In genomic region chr6:3119040-3119723, GRCh38 we compare ENCODE assay signal across 8 cellular contexts. TPM values are rescaled to one million over a fixed set of nuclear protein-coding genes. Genes with fewer than 3 reads are reported as not detected.
DNase-seq lines count a peak whose midpoint lies in the region; ATAC-seq and TF ChIP-seq lines count a peak whose summit lies in the region.

No MANE protein-coding gene starts in this region.

- WGBS in esophagus, 2 donors: 23 to 24% methylated on average over 19 of the region's 19 CpGs

- POLR2A ChIA-PET in AG04450 (lab: Yijun Ruan, JAX): interaction anchor here (1.0 kb wide), 3 partner anchors 38 to 55 kb away, joined by 4 to 5 read pairs (median 5); partner anchors contain the start of genes RIPK1 and TUBB2A

- peak overlapping the region; percentile 83 for H3K4me3 Mint-ChIP-seq in natural killer cell treated with Interleukin-12 subunit alpha and Interleukin-12 subunit beta and Interleukin-15 and Interleukin-18, amount 100 ng/mL, for 72 hours

- no peak for TF ChIP-seq CTCF in AG04450 (IDR thresholded peaks at IDR 0.05; ENCODE audit: low read depth, low read length)

- DNase-seq in AG04450 (ENCODE audit: low read depth, low spot score) (no peak), SJCRH30 (no peak), NCI-H187 treated with DMSO at 0.1 percent for 48 hours (lab: John Stamatoyannopoulos, UW) (no peak)
- DNase-seq in natural killer cell treated with Interleukin-12 subunit alpha and Interleukin-12 subunit beta and Interleukin-15 and Interleukin-18, amount 100 ng/mL, for 72 hours (ENCODE audit: low spot score): no peak
- DNase-seq in stimulated activated CD4-positive, alpha-beta T cell treated with anti-CD3 and anti-CD28 coated beads, Interleukin-2, amount 100 ng/mL, for 24 hours: no peak

- peak overlapping the region; percentile 21 for H3K27ac ChIP-seq in AG04450 (ENCODE audit: low read depth, low read length)
- H3K27ac ChIP-seq in SJCRH30: peak overlapping the region; percentile 77; the same call in 1 of the 2 replicates
- H3K27ac ChIP-seq in esophagus (ENCODE audit: low read depth in 2 of 2, low read length in 1 of 2): peak overlapping the region; percentile 98 to 99

- H3K36me3 ChIP-seq in SJCRH30 (no peaks in the 10 kb centered on the region), esophagus (ENCODE audit: control insufficient read depth in 2 of 2, insufficient read depth in 2 of 2, low read length in 1 of 2) (peaks cover 7% of the 10 kb centered on the region in 2 donors)

- peak overlapping the region in 1 of 2 donors; percentile 80 for H3K27ac Mint-ChIP-seq in natural killer cell treated with Interleukin-12 subunit alpha and Interleukin-12 subunit beta and Interleukin-15 and Interleukin-18, amount 100 ng/mL, for 72 hours

- H3K27me3 Mint-ChIP-seq in natural killer cell treated with Interleukin-12 subunit alpha and Interleukin-12 subunit beta and Interleukin-15 and Interleukin-18, amount 100 ng/mL, for 72 hours: no peaks in the 10 kb centered on the region

- H3K9me3 ChIP-seq in AG04450 (ENCODE audit: control insufficient read depth, insufficient read depth, low read length): no peaks in the 10 kb centered on the region; the same call in 1 of the 2 replicates
- no peaks in the 10 kb centered on the region for H3K9me3 ChIP-seq in SJCRH30 (replicated peaks)
- no peaks in the 10 kb centered on the region for H3K9me3 ChIP-seq in esophagus (ENCODE audit: control insufficient read depth in 2 of 2, insufficient read depth in 1 of 2, low read depth in 1 of 2, low read length in 1 of 2)

- peak overlapping the region; percentile 89 for H3K4me3 ChIP-seq in AG04450 (ENCODE audit: low read depth, low read length)
- peak overlapping the region; percentile 83 for H3K4me3 ChIP-seq in SJCRH30
- H3K4me3 ChIP-seq in esophagus (ENCODE audit: low read depth in 1 of 2, low read length in 2 of 2): peak overlapping the region; percentile 71 to 84

- CTCF ChIA-PET in AG04450 (lab: Charles Lee): interaction anchor here (1.0 to 2.4 kb wide), 2 partner anchors 132 to 133 kb away, joined by 3 to 19 read pairs; no protein-coding TSS in a partner anchor

- peaks cover 15 to 17% of the 10 kb centered on the region in 2 donors for H3K4me1 Mint-ChIP-seq in natural killer cell treated with Interleukin-12 subunit alpha and Interleukin-12 subunit beta and Interleukin-15 and Interleukin-18, amount 100 ng/mL, for 72 hours (ENCODE audit: low read depth in 2 of 2)

- ATAC-seq in GM18858 (IDR thresholded peaks at IDR 0.05; ENCODE audit: unreplicated experiment) (peak; percentile 23), HG03064 (IDR thresholded peaks at IDR 0.05; ENCODE audit: low read depth, unreplicated experiment) (peak; percentile 32)
- ATAC-seq in natural killer cell treated with Interleukin-12 subunit alpha and Interleukin-12 subunit beta and Interleukin-15 and Interleukin-18, amount 100 ng/mL, for 72 hours: peak in 1 of 2 donors; percentile 29

- H3K4me1 ChIP-seq in SJCRH30: no peaks in the 10 kb centered on the region
- H3K4me1 ChIP-seq in esophagus (ENCODE audit: control insufficient read depth in 2 of 2, insufficient read depth in 2 of 2, low read length in 1 of 2): no peaks in the 10 kb centered on the region

- no peaks in the 10 kb centered on the region for H3K27me3 ChIP-seq in AG04450 (ENCODE audit: control insufficient read depth, insufficient read depth, low read length)
- no peaks in the 10 kb centered on the region for H3K27me3 ChIP-seq in SJCRH30
- H3K27me3 ChIP-seq in esophagus (ENCODE audit: control insufficient read depth in 1 of 2, insufficient read depth in 2 of 2, low read length in 2 of 2): no peaks in the 10 kb centered on the region

- H3K36me3 Mint-ChIP-seq in natural killer cell treated with Interleukin-12 subunit alpha and Interleukin-12 subunit beta and Interleukin-15 and Interleukin-18, amount 100 ng/mL, for 72 hours: no peaks in the 10 kb centered on the region

- H3K9me3 Mint-ChIP-seq in natural killer cell treated with Interleukin-12 subunit alpha and Interleukin-12 subunit beta and Interleukin-15 and Interleukin-18, amount 100 ng/mL, for 72 hours: no peaks in the 10 kb centered on the region

RNA-seq across cellular contexts. Expression of gene BPHL, which starts 0.7 kb away (rescaled TPM):
- polyA plus RNA-seq in AG04450 (2011; rRNA removed): 21.0 and 24.4 TPM in 2 replicates
- polyA minus RNA-seq in AG04450 (2011; rRNA and poly(A)+ RNA removed): 9.5 and 9.8 TPM in 2 replicates
- total RNA-seq in SJCRH30 (2014; rRNA removed; shearing (Covaris generic)): 7.1 and 7.3 TPM in 2 replicates
- 10 to 100 TPM; 12.5 to 13.2 TPM for polyA plus RNA-seq in esophagus
- total RNA-seq in natural killer cell treated with Interleukin-12 subunit alpha and Interleukin-12 subunit beta and Interleukin-15 and Interleukin-18, amount 100 ng/mL, for 72 hours: 1 to 10 TPM; 5.6 to 7.3 TPM

RNA-seq across cellular contexts. Expression of gene TUBB2A, which starts 38.2 kb away (rescaled TPM):
- polyA plus RNA-seq in AG04450 (2011; rRNA removed) (111 and 138 TPM in 2 replicates), esophagus (100 to 1,000 TPM in 1 of 2 donors, 10 to 100 TPM in 1; 23.3 to 115 TPM)
- 118 and 150 TPM in 2 replicates for polyA minus RNA-seq in AG04450 (2011; rRNA and poly(A)+ RNA removed)
- 10.6 and 16.7 TPM in 2 replicates for total RNA-seq in SJCRH30 (2014; rRNA removed; shearing (Covaris generic))
- 1 to 10 TPM; 1.7 to 5.8 TPM for total RNA-seq in natural killer cell treated with Interleukin-12 subunit alpha and Interleukin-12 subunit beta and Interleukin-15 and Interleukin-18, amount 100 ng/mL, for 72 hours

RNA-seq across cellular contexts. Expression of gene RIPK1, which starts 50.9 kb away (rescaled TPM):
- polyA plus RNA-seq in AG04450 (2011; rRNA removed): 25.5 and 25.9 TPM in 2 replicates
- polyA minus RNA-seq in AG04450 (2011; rRNA and poly(A)+ RNA removed): 26.5 and 29.1 TPM in 2 replicates
- 6.1 and 7.3 TPM in 2 replicates for total RNA-seq in SJCRH30 (2014; rRNA removed; shearing (Covaris generic))
- 10 to 100 TPM; 11.1 to 13.3 TPM for polyA plus RNA-seq in esophagus
- 10 to 100 TPM; 28.2 to 41.4 TPM for total RNA-seq in natural killer cell treated with Interleukin-12 subunit alpha and Interleukin-12 subunit beta and Interleukin-15 and Interleukin-18, amount 100 ng/mL, for 72 hours

Comparison
In these comparisons a context has a peak if more than half of its experiments do, and no peak if none do; other contexts are left out.
1. H3K27ac ChIP-seq: peak in every context shown above with its lines; median percentile 98 in esophagus; 77 in SJCRH30; 21 in AG04450.